ENCODE assay signal across 11 cellular contexts in the genomic region with DNA sequence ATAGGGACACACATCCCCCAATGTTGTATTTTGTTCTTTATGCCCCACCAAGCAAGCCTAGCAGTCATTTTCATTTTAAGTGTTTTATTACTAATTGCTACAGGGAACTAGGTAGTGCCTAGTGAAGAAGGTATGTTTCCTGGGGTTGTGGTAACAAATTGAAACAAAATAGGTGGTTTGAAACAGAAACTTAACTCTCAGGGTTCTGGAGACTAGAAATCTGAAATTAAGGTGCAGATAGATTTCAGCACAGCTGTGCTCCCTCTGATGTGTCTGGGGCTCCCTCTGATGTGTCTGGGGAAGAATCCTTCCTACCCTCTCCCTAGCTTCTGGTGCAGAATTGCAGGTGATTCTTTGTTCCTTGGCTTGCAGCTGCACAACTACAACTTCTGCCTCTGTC.
DNase-seq lines count a peak whose midpoint lies in the region; ATAC-seq and TF ChIP-seq lines count a peak whose summit lies in the region.
"Had no signal": no experiment of that assay in that cellular context is flagged by ENCODE, and none has a peak within 500 bp of the region (broad histone marks: within the 10 kb centered on the region; RNA-seq: fewer than 3 reads in every experiment).

No MANE protein-coding gene starts in this region.

- no peak overlapping the region for H2AFZ ChIP-seq in MM.1S (ENCODE audit: low read length)

- DNase-seq in MM.1S (peak; percentile 66), COLO829 (ENCODE audit: low spot score) (no peak), AML-193 (lab: John Stamatoyannopoulos, UW) (no peak), LoVo (ENCODE audit: low spot score) (no peak), putamen (ENCODE audit: low spot score) (no peak)
- DNase-seq: NCI-H2171 had no signal

- H3F3A ChIP-seq in MM.1S (ENCODE audit: insufficient read depth, low read length): peaks cover 9% of the 10 kb centered on the region; the same call in 1 of the 2 replicates

- peak; percentile 92 for ATAC-seq in GM18508 (IDR thresholded peaks at IDR 0.05; ENCODE audit: insufficient read depth, unreplicated experiment)
- peak; percentile 86 for ATAC-seq in GM19463 (IDR thresholded peaks at IDR 0.05; ENCODE audit: unreplicated experiment)
- peak; percentile 77 for ATAC-seq in HG02970 (IDR thresholded peaks at IDR 0.05; ENCODE audit: low FRiP score, unreplicated experiment)

- no peaks in the 10 kb centered on the region for H4K20me1 ChIP-seq in MM.1S (ENCODE audit: insufficient read depth, low read length)

- no peak overlapping the region for H3K4me2 ChIP-seq in MM.1S (ENCODE audit: low read depth, low read length)

- peak; percentile 14 for TF ChIP-seq CTCF in MM.1S (IDR thresholded peaks at IDR 0.05; ENCODE audit: low read length)

- H3K79me2 ChIP-seq in MM.1S (ENCODE audit: low read length): no peaks in the 10 kb centered on the region

- H3K4me3 ChIP-seq in MM.1S (ENCODE audit: low read length): no peak overlapping the region
- H3K4me3 ChIP-seq: SK-N-MC, vagina had no signal

- no peaks in the 10 kb centered on the region for H3K27me3 ChIP-seq in MM.1S (replicated peaks; ENCODE audit: insufficient read depth, low read length)
- H3K27me3 ChIP-seq: vagina had no signal

- no peaks in the 10 kb centered on the region for H3K9me2 ChIP-seq in MM.1S (replicated peaks; ENCODE audit: insufficient read depth, low read length)

- H3K36me3 ChIP-seq in MM.1S (replicated peaks; ENCODE audit: insufficient read depth, low read length): no peaks in the 10 kb centered on the region
- H3K36me3 ChIP-seq: vagina had no signal

- H3K9ac ChIP-seq in MM.1S (ENCODE audit: low read length): no peak overlapping the region

- no peak overlapping the region for H3K27ac ChIP-seq in MM.1S (ENCODE audit: low read length)
- H3K27ac ChIP-seq: SK-N-MC, vagina had no signal

- no peaks in the 10 kb centered on the region for H3K9me3 ChIP-seq in MM.1S (replicated peaks; ENCODE audit: insufficient read depth, low read length)
- H3K9me3 ChIP-seq: vagina had no signal

- H3K4me1 ChIP-seq in MM.1S (ENCODE audit: low read length): peaks cover 17% of the 10 kb centered on the region
- H3K4me1 ChIP-seq: vagina had no signal
